Comparison of ENCODE assay signal across 27 cellular contexts in the genomic region with DNA sequence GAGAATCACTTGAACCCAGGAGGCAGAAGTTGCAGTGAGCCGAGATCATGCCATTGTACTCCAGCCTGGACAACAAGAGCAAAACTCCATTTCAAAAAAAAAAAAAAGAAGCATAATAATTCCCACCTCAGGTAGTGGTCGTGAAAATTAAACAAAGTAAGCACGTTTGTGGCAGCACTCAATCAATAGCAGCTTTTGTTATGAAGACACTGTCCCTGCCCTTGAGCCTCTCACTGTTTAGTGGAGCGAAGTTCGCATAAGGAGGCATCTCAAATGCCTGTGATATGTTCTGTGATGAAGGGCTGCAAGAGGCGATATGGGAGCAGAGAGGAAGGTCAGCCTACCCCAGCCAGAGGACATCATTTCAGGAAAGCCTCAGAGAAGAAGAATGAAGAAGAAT. TPM values are rescaled to one million over a fixed set of nuclear protein-coding genes. Genes with fewer than 3 reads are reported as not detected.
"Had no signal": no experiment of that assay in that cellular context is flagged by ENCODE, and none has a peak within 500 bp of the region (broad histone marks: within the 10 kb centered on the region; RNA-seq: fewer than 3 reads in every experiment).

No MANE protein-coding gene starts in this region.

- H3K36me3 Mint-ChIP-seq: immature natural killer cell; naive thymus-derived CD4-positive, alpha-beta T cell; natural killer cell treated with Interleukin-12 subunit alpha and Interleukin-12 subunit beta and Interleukin-15 and Interleukin-18, amount 100 ng/mL, for 72 hours; stimulated activated effector memory CD8-positive, alpha-beta T cell treated with anti-CD3 and anti-CD28 coated beads, Interleukin-12 subunit alpha, Interleukin-12 subunit beta, amount 100 ng/mL, for 72 hours; type B pancreatic cell had no signal

- H3K9me3 ChIP-seq: left lung, lower lobe of right lung, mucosa of descending colon, ovary, right atrium auricular region, suprapubic skin, thoracic aorta, tibial artery, uterus had no signal

- H3K4me1 Mint-ChIP-seq: immature natural killer cell; stimulated activated effector memory CD8-positive, alpha-beta T cell treated with anti-CD3 and anti-CD28 coated beads, Interleukin-12 subunit alpha, Interleukin-12 subunit beta, amount 100 ng/mL, for 72 hours had no signal

- ATAC-seq: left colon; left lung; lower lobe of right lung; mucosa of descending colon; naive thymus-derived CD4-positive, alpha-beta T cell; natural killer cell treated with Interleukin-12 subunit alpha and Interleukin-12 subunit beta and Interleukin-15 and Interleukin-18, amount 100 ng/mL, for 72 hours; sciatic nerve; stimulated activated effector memory CD8-positive, alpha-beta T cell treated with anti-CD3 and anti-CD28 coated beads, Interleukin-12 subunit alpha, Interleukin-12 subunit beta, amount 100 ng/mL, for 72 hours had no signal

- DNase-seq: hypothalamus; immature natural killer cell; kidney; left colon; left lung; lower lobe of right lung; mammary epithelial cell; midbrain; mucosa of descending colon; naive thymus-derived CD4-positive, alpha-beta T cell; ovary; stimulated activated CD4-positive, alpha-beta T cell treated with anti-CD3 and anti-CD28 coated beads, Interleukin-12 subunit alpha, Interleukin-12 subunit beta, amount 100 ng/mL, for 4 hours; stimulated activated CD4-positive, alpha-beta T cell treated with anti-CD3 and anti-CD28 coated beads, Interleukin-4, amount 100 ng/mL, for 24 hours; stimulated activated naive CD4-positive, alpha-beta T cell; tibial artery; uterus had no signal

- H3K27ac Mint-ChIP-seq: immature natural killer cell; naive thymus-derived CD4-positive, alpha-beta T cell; natural killer cell treated with Interleukin-12 subunit alpha and Interleukin-12 subunit beta and Interleukin-15 and Interleukin-18, amount 100 ng/mL, for 72 hours; progenitor cell of endocrine pancreas; stimulated activated effector memory CD8-positive, alpha-beta T cell treated with anti-CD3 and anti-CD28 coated beads, Interleukin-12 subunit alpha, Interleukin-12 subunit beta, amount 100 ng/mL, for 72 hours; stimulated activated naive CD8-positive, alpha-beta T cell treated with anti-CD3 and anti-CD28 coated beads, Interleukin-15, Interleukin-2, amounts not matched to agents 100 ng/mL and 50 ng/mL, for 24 hours; type B pancreatic cell had no signal

- H3K27ac ChIP-seq: left lung, lower lobe of right lung, ovary, right atrium auricular region, suprapubic skin, thoracic aorta, tibial artery, uterus had no signal

- H3K4me3 Mint-ChIP-seq: immature natural killer cell; naive thymus-derived CD4-positive, alpha-beta T cell; natural killer cell treated with Interleukin-12 subunit alpha and Interleukin-12 subunit beta and Interleukin-15 and Interleukin-18, amount 100 ng/mL, for 72 hours; stimulated activated effector memory CD8-positive, alpha-beta T cell treated with anti-CD3 and anti-CD28 coated beads, Interleukin-12 subunit alpha, Interleukin-12 subunit beta, amount 100 ng/mL, for 72 hours; stimulated activated naive CD8-positive, alpha-beta T cell treated with anti-CD3 and anti-CD28 coated beads, Interleukin-15, Interleukin-2, amounts not matched to agents 100 ng/mL and 50 ng/mL, for 24 hours; type B pancreatic cell had no signal

- H3K36me3 ChIP-seq: left lung, lower lobe of right lung, ovary, right atrium auricular region, suprapubic skin, thoracic aorta, tibial artery, uterus had no signal

- H3K27me3 Mint-ChIP-seq: natural killer cell treated with Interleukin-12 subunit alpha and Interleukin-12 subunit beta and Interleukin-15 and Interleukin-18, amount 100 ng/mL, for 72 hours; stimulated activated naive CD8-positive, alpha-beta T cell treated with anti-CD3 and anti-CD28 coated beads, Interleukin-15, Interleukin-2, amounts not matched to agents 100 ng/mL and 50 ng/mL, for 24 hours; type B pancreatic cell had no signal

- H3K9me3 Mint-ChIP-seq: type B pancreatic cell had no signal

- H3K27me3 ChIP-seq: left lung, ovary, right atrium auricular region, suprapubic skin, tibial artery, uterus had no signal

- H3K4me3 ChIP-seq: left lung, lower lobe of right lung, mucosa of descending colon, ovary, right atrium auricular region, skin epidermis, suprapubic skin, thoracic aorta, tibial artery, uterus had no signal

- FAIRE-seq: islet of Langerhans, kidney had no signal

- H3K4me1 ChIP-seq: uterus had no signal

RNA-seq across cellular contexts. Expression of gene RASAL2, which starts 43.8 kb away (rescaled TPM):
- total RNA-seq: natural killer cell treated with Interleukin-12 subunit alpha and Interleukin-12 subunit beta and Interleukin-15 and Interleukin-18, amount 100 ng/mL, for 72 hours had no signal
- polyA plus RNA-seq: immature natural killer cell; naive thymus-derived CD4-positive, alpha-beta T cell had no signal
